Comparison of ENCODE assay signal across 8 cellular contexts in genomic region chr1:207750901-207751300, GRCh38. TPM values are rescaled to one million over a fixed set of nuclear protein-coding genes. Genes with fewer than 3 reads are reported as not detected.
DNase-seq lines count a peak whose midpoint lies in the region; TF ChIP-seq lines count a peak whose summit lies in the region.

No MANE protein-coding gene starts in this region.

- peak overlapping the region; percentile 92 for H2AFZ ChIP-seq in neuron (ENCODE audit: low read depth, low read length)

- peaks cover 46 to 76% (median 57%) of the 10 kb centered on the region in 4 donors for H3K4me1 Mint-ChIP-seq in CD4-positive, alpha-beta memory T cell

- peak overlapping the region; percentile 74 to 96 for H3K4me3 ChIP-seq in CD4-positive, alpha-beta memory T cell (ENCODE audit: low read length in 2 of 2)
- H3K4me3 ChIP-seq in MG63 (peak overlapping the region; percentile 80), neuron (ENCODE audit: low read length) (peak overlapping the region; percentile 79), brain microvascular endothelial cell (ENCODE audit: low read depth, low read length) (no peak overlapping the region)
- H3K4me3 ChIP-seq in effector memory CD4-positive, alpha-beta T cell (ENCODE audit: insufficient read depth, low read depth, low read length, poor library complexity, severe bottlenecking) = peak overlapping the region; percentile 94

- no peaks in the 10 kb centered on the region for H3K9me3 ChIP-seq in CD4-positive, alpha-beta memory T cell (ENCODE audit: control insufficient read depth in 1 of 2, low read length in 2 of 2)
- H3K9me3 ChIP-seq in MG63 (no peaks in the 10 kb centered on the region), neuron (ENCODE audit: low read length) (no peaks in the 10 kb centered on the region)
- no peaks in the 10 kb centered on the region for H3K9me3 ChIP-seq in effector memory CD4-positive, alpha-beta T cell (ENCODE audit: control insufficient read depth, low read length)

- POLR2A ChIA-PET in CD4-positive, alpha-beta memory T cell (lab: Charles Lee; ENCODE audit: partially characterized antibody) = interaction anchor here (1.6 to 1.7 kb wide), 2 partner anchors 69 to 115 kb away, joined by 3 to 6 read pairs; no protein-coding TSS in a partner anchor

- TF ChIP-seq CTCF in brain microvascular endothelial cell (IDR thresholded peaks at IDR 0.05; ENCODE audit: low read depth, low read length, missing control alignments) = no peak

- H3K27ac ChIP-seq in CD4-positive, alpha-beta memory T cell (ENCODE audit: low read depth, low read length) = peak overlapping the region; percentile 79
- H3K27ac ChIP-seq in effector memory CD4-positive, alpha-beta T cell (ENCODE audit: insufficient read depth, low read length, poor library complexity, severe bottlenecking) = peak overlapping the region; percentile 85
- H3K27ac ChIP-seq in brain microvascular endothelial cell = no peak overlapping the region

- intact Hi-C loops in CD4-positive, alpha-beta memory T cell (cut with micrococcal nuclease) = loop anchor here (5.0 kb wide), 2 partner anchors 46 to 116 kb away; no protein-coding TSS in a partner anchor

- H3K9me3 Mint-ChIP-seq in CD4-positive, alpha-beta memory T cell = peaks cover 0 to 3% (median 0%) of the 10 kb centered on the region in 8 donors

- CTCF ChIA-PET in CD4-positive, alpha-beta memory T cell (lab: Charles Lee; ENCODE audit: partially characterized antibody) = no interaction called here

- no peak for DNase-seq in CD4-positive, alpha-beta memory T cell
- DNase-seq in MG63 (no peak), brain microvascular endothelial cell (no peak), NCI-H345 treated with DMSO at 0.1 percent for 48 hours (lab: John Stamatoyannopoulos, UW; ENCODE audit: unreplicated experiment) (no peak), COLO829 (ENCODE audit: low spot score) (no peak)
- no peak for DNase-seq in effector memory CD4-positive, alpha-beta T cell
- DNase-seq in activated effector memory CD4-positive, alpha-beta T cell treated with Interleukin-2 at 50 U/mL for 16 hours = no peak

- H3K4me3 Mint-ChIP-seq in CD4-positive, alpha-beta memory T cell = peak overlapping the region; percentile 96 to 100 (median 100)

- peaks cover 63% of the 10 kb centered on the region for H3K4me1 ChIP-seq in CD4-positive, alpha-beta memory T cell (ENCODE audit: insufficient read depth, low read length)
- peaks cover 25% of the 10 kb centered on the region for H3K4me1 ChIP-seq in effector memory CD4-positive, alpha-beta T cell (ENCODE audit: control insufficient read depth, insufficient read depth, low read length, poor library complexity, severe bottlenecking)
- H3K4me1 ChIP-seq in neuron (ENCODE audit: insufficient read depth, low read length) = peaks cover 38% of the 10 kb centered on the region

- no peaks in the 10 kb centered on the region for H3K36me3 ChIP-seq in CD4-positive, alpha-beta memory T cell (ENCODE audit: insufficient read depth, low read length)
- H3K36me3 ChIP-seq in MG63 (no peaks in the 10 kb centered on the region), neuron (ENCODE audit: insufficient read depth, low read length) (no peaks in the 10 kb centered on the region), brain microvascular endothelial cell (replicated peaks) (no peaks in the 10 kb centered on the region)
- no peaks in the 10 kb centered on the region for H3K36me3 ChIP-seq in effector memory CD4-positive, alpha-beta T cell (ENCODE audit: control insufficient read depth, insufficient read depth, low read length)

- in situ Hi-C loops in brain microvascular endothelial cell (cut with HindIII; ENCODE audit: low pct_ligation_motif_present, low sequenced_read_pairs) = no loop called here

- H3K27me3 Mint-ChIP-seq in CD4-positive, alpha-beta memory T cell = no peaks in the 10 kb centered on the region

- H3K27ac Mint-ChIP-seq in CD4-positive, alpha-beta memory T cell = peak overlapping the region in 6 of 7 donors; percentile 92 to 99 (median 98)

- peaks cover 2 to 14% of the 10 kb centered on the region in 2 donors for H3K36me3 Mint-ChIP-seq in CD4-positive, alpha-beta memory T cell

- H3K27me3 ChIP-seq in CD4-positive, alpha-beta memory T cell (ENCODE audit: insufficient read depth, low read length) = no peaks in the 10 kb centered on the region
- no peaks in the 10 kb centered on the region for H3K27me3 ChIP-seq in MG63
- no peaks in the 10 kb centered on the region for H3K27me3 ChIP-seq in effector memory CD4-positive, alpha-beta T cell (replicated peaks; ENCODE audit: control insufficient read depth, insufficient read depth, low read length, poor library complexity, severe bottlenecking)
- no peaks in the 10 kb centered on the region for H3K27me3 ChIP-seq in neuron (ENCODE audit: insufficient read depth, low read length)
- no peaks in the 10 kb centered on the region for H3K27me3 ChIP-seq in brain microvascular endothelial cell (replicated peaks)

RNA-seq across cellular contexts. Expression of gene CD46, which starts 1.0 kb away (rescaled TPM):
- 100 to 1,000 TPM; 217 to 234 TPM for total RNA-seq in CD4-positive, alpha-beta memory T cell
- polyA plus RNA-seq in CD4-positive, alpha-beta memory T cell = 100 to 1,000 TPM; 171 to 176 TPM
- total RNA-seq in MG63 (2014; rRNA removed; shearing (Covaris generic); ENCODE audit: low replicate concordance) = 86.4 and 123 TPM in 2 replicates
